ENCODE assay signal across 1 cellular context in genomic region chr22:42539236-42539771, GRCh38.
TF ChIP-seq lines count a peak whose summit lies in the region.

No MANE protein-coding gene starts in this region.

TF ChIP-seq in GM12878, 131 proteins besides CTCF, POLR2A, EP300 and RAD21:
- TF ChIP-seq BHLHE40 (IDR thresholded peaks at IDR 0.05; ENCODE audit: borderline replicate concordance in 1 of 2, low read depth in 2 of 2, low read length in 1 of 2): peak; percentile 21 to 84; a peak in 2 of 4 replicates
